Comparison of ENCODE assay signal across 19 cellular contexts in genomic region chr4:33512397-33512796, GRCh38.
DNase-seq lines count a peak whose midpoint lies in the region; ATAC-seq and TF ChIP-seq lines count a peak whose summit lies in the region.
"Had no signal": no experiment of that assay in that cellular context is flagged by ENCODE, and none has a peak within 500 bp of the region (broad histone marks: within the 10 kb centered on the region; RNA-seq: fewer than 3 reads in every experiment).

No MANE protein-coding gene starts in this region.

- H3K9me3 Mint-ChIP-seq in mesothelial cell of epicardium = peaks cover 19% of the 10 kb centered on the region
- peaks cover 5% of the 10 kb centered on the region for H3K9me3 Mint-ChIP-seq in activated CD4-positive, alpha-beta T cell treated with anti-CD3 and anti-CD28 coated beads, Interleukin-2, amount 10 ng/mL, durations not matched to agents 7 days and 5 days

- in situ Hi-C loops in GM23248 (cut with MboI) = no loop called here

- WGBS in GM23248 (ENCODE audit: low coverage in 1 of 2, low lambda C conversion rate in 2 of 2, missing lambda C conversion rate in 2 of 2), 2 experiments = 48 to 54% methylated on average over 3 of the region's 3 CpGs

- intact Hi-C loops in left ventricle myocardium inferior (cut with micrococcal nuclease) = no loop called here

- peaks cover 8% of the 10 kb centered on the region for H3K36me3 Mint-ChIP-seq in mesothelial cell of epicardium
- no peaks in the 10 kb centered on the region for H3K36me3 Mint-ChIP-seq in activated CD4-positive, alpha-beta T cell treated with anti-CD3 and anti-CD28 coated beads, Interleukin-2, amount 10 ng/mL, durations not matched to agents 7 days and 5 days (ENCODE audit: low read depth)
- H3K36me3 Mint-ChIP-seq: stimulated activated effector memory CD8-positive, alpha-beta T cell treated with anti-CD3 and anti-CD28 coated beads, Interleukin-12 subunit alpha, Interleukin-12 subunit beta, amount 100 ng/mL, for 72 hours had no signal

- CTCF ChIA-PET in activated CD4-positive, alpha-beta T cell treated with anti-CD3 and anti-CD28 coated beads, Interleukin-2, amount 10 ng/mL, durations not matched to agents 7 days and 5 days (lab: Charles Lee) = no interaction called here

- no peaks in the 10 kb centered on the region for H3K9me2 ChIP-seq in GM23248 (ENCODE audit: insufficient read depth)

- H3K4me3 ChIP-seq in GM23248 (no peak overlapping the region), left ventricle myocardium inferior (no peak overlapping the region)
- H3K4me3 ChIP-seq: body of pancreas, lung, SJCRH30 had no signal

- no peaks in the 10 kb centered on the region for H3K79me2 ChIP-seq in GM23248 (ENCODE audit: insufficient read depth)

- H2AFZ ChIP-seq in GM23248 = no peak overlapping the region

- no peak overlapping the region for H3K4me2 ChIP-seq in GM23248 (ENCODE audit: unreplicated experiment)

- no peaks in the 10 kb centered on the region for H4K20me1 ChIP-seq in GM23248 (ENCODE audit: insufficient read depth)

- no peaks in the 10 kb centered on the region for H3K27me3 Mint-ChIP-seq in mesothelial cell of epicardium (ENCODE audit: low read depth)
- no peaks in the 10 kb centered on the region for H3K27me3 Mint-ChIP-seq in activated CD4-positive, alpha-beta T cell treated with anti-CD3 and anti-CD28 coated beads, Interleukin-2, amount 10 ng/mL, durations not matched to agents 7 days and 5 days
- H3K27me3 Mint-ChIP-seq: B cell had no signal

- H3K9me3 ChIP-seq in GM23248 (ENCODE audit: low read depth) (no peaks in the 10 kb centered on the region), left ventricle myocardium inferior (replicated peaks) (peaks cover 26% of the 10 kb centered on the region)
- H3K9me3 ChIP-seq: body of pancreas, SJCRH30 had no signal

- no peak overlapping the region for H3K4me3 Mint-ChIP-seq in mesothelial cell of epicardium
- H3K4me3 Mint-ChIP-seq in activated CD4-positive, alpha-beta T cell treated with anti-CD3 and anti-CD28 coated beads, Interleukin-2, amount 10 ng/mL, durations not matched to agents 7 days and 5 days = no peak overlapping the region
- H3K4me3 Mint-ChIP-seq: B cell; stimulated activated effector memory CD8-positive, alpha-beta T cell treated with anti-CD3 and anti-CD28 coated beads, Interleukin-12 subunit alpha, Interleukin-12 subunit beta, amount 100 ng/mL, for 72 hours had no signal

- H3F3A ChIP-seq in GM23248 (ENCODE audit: insufficient read depth) = no peaks in the 10 kb centered on the region

- peaks cover 3% of the 10 kb centered on the region for H3K4me1 Mint-ChIP-seq in mesothelial cell of epicardium
- no peaks in the 10 kb centered on the region for H3K4me1 Mint-ChIP-seq in activated CD4-positive, alpha-beta T cell treated with anti-CD3 and anti-CD28 coated beads, Interleukin-2, amount 10 ng/mL, durations not matched to agents 7 days and 5 days
- H3K4me1 Mint-ChIP-seq: B cell; stimulated activated effector memory CD8-positive, alpha-beta T cell treated with anti-CD3 and anti-CD28 coated beads, Interleukin-12 subunit alpha, Interleukin-12 subunit beta, amount 100 ng/mL, for 72 hours had no signal

- H3K36me3 ChIP-seq in GM23248 (ENCODE audit: low read depth) = no peaks in the 10 kb centered on the region
- H3K36me3 ChIP-seq in left ventricle myocardium inferior = no peaks in the 10 kb centered on the region
- H3K36me3 ChIP-seq: SJCRH30, WERI-Rb-1 had no signal

- H3K27ac Mint-ChIP-seq in mesothelial cell of epicardium = peak overlapping the region; percentile 47
- H3K27ac Mint-ChIP-seq in activated CD4-positive, alpha-beta T cell treated with anti-CD3 and anti-CD28 coated beads, Interleukin-2, amount 10 ng/mL, durations not matched to agents 7 days and 5 days = no peak overlapping the region
- H3K27ac Mint-ChIP-seq: B cell; stimulated activated effector memory CD8-positive, alpha-beta T cell treated with anti-CD3 and anti-CD28 coated beads, Interleukin-12 subunit alpha, Interleukin-12 subunit beta, amount 100 ng/mL, for 72 hours had no signal

- no peak overlapping the region for H3K27ac ChIP-seq in GM23248
- no peak overlapping the region for H3K27ac ChIP-seq in left ventricle myocardium inferior (replicated peaks)
- H3K27ac ChIP-seq: body of pancreas, SJCRH30, WERI-Rb-1 had no signal

- ATAC-seq in GM18868 (IDR thresholded peaks at IDR 0.05; ENCODE audit: unreplicated experiment) (peak; percentile 89), HG03159 (IDR thresholded peaks at IDR 0.05; ENCODE audit: unreplicated experiment) (peak; percentile 66)
- ATAC-seq: body of pancreas; stimulated activated effector memory CD8-positive, alpha-beta T cell treated with anti-CD3 and anti-CD28 coated beads, Interleukin-12 subunit alpha, Interleukin-12 subunit beta, amount 100 ng/mL, for 72 hours had no signal

- no peak overlapping the region for H3K9ac ChIP-seq in GM23248

- no peak for TF ChIP-seq CTCF in mesothelial cell of epicardium (IDR thresholded peaks at IDR 0.05; ENCODE audit: unreplicated experiment)
- no peak for TF ChIP-seq CTCF in left ventricle myocardium inferior (IDR thresholded peaks at IDR 0.05; ENCODE audit: borderline replicate concordance)

- DNase-seq in NOMO-1 treated with DMSO at 0.1 percent for 48 hours (lab: John Stamatoyannopoulos, UW; ENCODE audit: unreplicated experiment) (peak; percentile 91), mesothelial cell of epicardium (ENCODE audit: low spot score in 2 of 2, unreplicated experiment in 2 of 2) (no peak), GM23248 (no peak), NCI-H2196 (lab: John Stamatoyannopoulos, UW; ENCODE audit: unreplicated experiment) (no peak), left ventricle myocardium inferior (no peak)
- DNase-seq in activated CD4-positive, alpha-beta T cell treated with anti-CD3 and anti-CD28 coated beads, Interleukin-2, amount 10 ng/mL, durations not matched to agents 7 days and 5 days = no peak
- DNase-seq: activated naive CD4-positive, alpha-beta T cell; body of pancreas; DND-41; IMR-90; NCI-H1694; SJCRH30; stimulated activated CD4-positive, alpha-beta T cell treated with anti-CD3 and anti-CD28 coated beads, Interleukin-4, amount 100 ng/mL, for 4 hours; WERI-Rb-1 had no signal

- H3K27me3 ChIP-seq in GM23248 (replicated peaks; ENCODE audit: insufficient read depth) (no peaks in the 10 kb centered on the region), left ventricle myocardium inferior (ENCODE audit: low read depth) (no peaks in the 10 kb centered on the region)
- H3K27me3 ChIP-seq: body of pancreas, SJCRH30 had no signal

- POLR2A ChIA-PET in activated CD4-positive, alpha-beta T cell treated with anti-CD3 and anti-CD28 coated beads, Interleukin-2, amount 10 ng/mL, durations not matched to agents 7 days and 5 days (lab: Charles Lee) = no interaction called here

- no peaks in the 10 kb centered on the region for H3K4me1 ChIP-seq in GM23248 (ENCODE audit: insufficient read depth)
- H3K4me1 ChIP-seq in left ventricle myocardium inferior = no peaks in the 10 kb centered on the region
- H3K4me1 ChIP-seq: body of pancreas, SJCRH30 had no signal
